ENCODE assay signal across 7 cellular contexts in the genomic region with DNA sequence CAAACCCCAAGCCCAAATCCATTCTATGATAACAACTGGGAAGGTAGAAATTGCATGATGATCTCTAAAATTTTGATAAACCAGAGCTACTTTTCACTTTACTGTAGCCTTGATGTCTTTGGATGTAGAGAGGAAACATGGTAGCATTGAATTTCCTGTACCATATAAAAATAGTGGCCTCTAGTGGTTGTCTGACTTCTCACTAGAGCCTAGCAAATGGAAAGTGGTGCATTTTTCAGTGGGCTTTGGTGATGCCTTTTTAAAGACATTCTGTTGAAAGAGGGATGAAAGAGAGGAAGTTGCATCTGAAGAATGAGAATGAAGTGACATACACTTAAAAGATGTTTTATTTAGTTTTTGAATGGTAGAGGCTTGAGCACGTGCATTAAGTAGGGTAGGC.
A peak's percentile ranks its signal among the peaks of the same experiment; 100 is the strongest.
DNase-seq lines count a peak whose midpoint lies in the region; TF ChIP-seq lines count a peak whose summit lies in the region.

No MANE protein-coding gene starts in this region.

- H3K36me3 Mint-ChIP-seq in nephron (ENCODE audit: low read depth), result no peaks in the 10 kb centered on the region

- TF ChIP-seq EP300 in Ishikawa (IDR thresholded peaks at IDR 0.05; ENCODE audit: borderline replicate concordance) (no peak), esophagus muscularis mucosa (IDR thresholded peaks at IDR 0.05) (no peak)

- TF ChIP-seq RAD21 in Ishikawa (IDR thresholded peaks at IDR 0.05; ENCODE audit: low read depth), result peak; percentile 73

- TF ChIP-seq POLR2A in esophagus muscularis mucosa (IDR thresholded peaks at IDR 0.05; ENCODE audit: low read depth), result no peak

- TF ChIP-seq CTCF in GM12872 (IDR thresholded peaks at IDR 0.05; ENCODE audit: insufficient read depth, low read depth, low read length), result peak; percentile 41; the same call in 1 of the 3 replicates
- peak; percentile 15 to 37 (median 34) for TF ChIP-seq CTCF in nephron (IDR thresholded peaks at IDR 0.05; ENCODE audit: unreplicated experiment in 3 of 3)
- TF ChIP-seq CTCF in esophagus muscularis mucosa (IDR thresholded peaks at IDR 0.05), result peak in 1 of 3 experiments; percentile 14

- no peaks in the 10 kb centered on the region for H3K4me1 ChIP-seq in esophagus muscularis mucosa

- no peak overlapping the region for H3K27ac Mint-ChIP-seq in nephron

- H3K36me3 ChIP-seq in esophagus muscularis mucosa, result no peaks in the 10 kb centered on the region

- H3K4me3 ChIP-seq in esophagus muscularis mucosa, result no peak overlapping the region

- DNase-seq in astrocyte of the hippocampus (ENCODE audit: low read depth, low spot score), result peak; percentile 28
- DNase-seq in hippocampal formation (lab: John Stamatoyannopoulos, UW), result no peak
- no peak for DNase-seq in KG1 (lab: John Stamatoyannopoulos, UW)
- DNase-seq in esophagus muscularis mucosa (ENCODE audit: extremely low spot score), result no peak

- H3K4me3 Mint-ChIP-seq in nephron, result no peak overlapping the region

- WGBS in esophagus muscularis mucosa, result 73% methylated on average over 1 of the region's 1 CpG

- no peaks in the 10 kb centered on the region for H3K4me1 Mint-ChIP-seq in nephron

- H3K27me3 ChIP-seq in esophagus muscularis mucosa, result no peaks in the 10 kb centered on the region

- no peaks in the 10 kb centered on the region for H3K9me3 ChIP-seq in esophagus muscularis mucosa

- H3K9me3 Mint-ChIP-seq in nephron, result no peaks in the 10 kb centered on the region

- H3K27ac ChIP-seq in esophagus muscularis mucosa (replicated peaks in 1 of 4), result no peak overlapping the region

- H3K27me3 Mint-ChIP-seq in nephron (ENCODE audit: low read depth), result no peaks in the 10 kb centered on the region

- intact Hi-C loops in esophagus muscularis mucosa (cut with DNase I), result no loop called here

TF ChIP-seq in Ishikawa, 13 proteins besides CTCF, POLR2A, EP300 and RAD21:
- TF ChIP-seq YY1 (IDR thresholded peaks at IDR 0.05; ENCODE audit: low read depth) (no peak), TAF1 (IDR thresholded peaks at IDR 0.05; ENCODE audit: low read depth) (no peak), TCF12 (IDR thresholded peaks at IDR 0.05; ENCODE audit: low read depth) (no peak), TEAD4 (IDR thresholded peaks at IDR 0.05) (no peak)
- TF ChIP-seq, protein P1, sequence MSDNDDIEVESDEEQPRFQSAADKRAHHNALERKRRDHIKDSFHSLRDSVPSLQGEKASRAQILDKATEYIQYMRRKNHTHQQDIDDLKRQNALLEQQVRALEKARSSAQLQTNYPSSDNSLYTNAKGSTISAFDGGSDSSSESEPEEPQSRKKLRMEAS (IDR thresholded peaks at IDR 0.05), result no peak
- TF ChIP-seq, protein P2, sequence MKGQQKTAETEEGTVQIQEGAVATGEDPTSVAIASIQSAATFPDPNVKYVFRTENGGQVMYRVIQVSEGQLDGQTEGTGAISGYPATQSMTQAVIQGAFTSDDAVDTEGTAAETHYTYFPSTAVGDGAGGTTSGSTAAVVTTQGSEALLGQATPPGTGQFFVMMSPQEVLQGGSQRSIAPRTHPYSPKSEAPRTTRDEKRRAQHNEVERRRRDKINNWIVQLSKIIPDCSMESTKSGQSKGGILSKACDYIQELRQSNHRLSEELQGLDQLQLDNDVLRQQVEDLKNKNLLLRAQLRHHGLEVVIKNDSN (IDR thresholded peaks at IDR 0.05), result no peak
- TF ChIP-seq, protein P3, sequence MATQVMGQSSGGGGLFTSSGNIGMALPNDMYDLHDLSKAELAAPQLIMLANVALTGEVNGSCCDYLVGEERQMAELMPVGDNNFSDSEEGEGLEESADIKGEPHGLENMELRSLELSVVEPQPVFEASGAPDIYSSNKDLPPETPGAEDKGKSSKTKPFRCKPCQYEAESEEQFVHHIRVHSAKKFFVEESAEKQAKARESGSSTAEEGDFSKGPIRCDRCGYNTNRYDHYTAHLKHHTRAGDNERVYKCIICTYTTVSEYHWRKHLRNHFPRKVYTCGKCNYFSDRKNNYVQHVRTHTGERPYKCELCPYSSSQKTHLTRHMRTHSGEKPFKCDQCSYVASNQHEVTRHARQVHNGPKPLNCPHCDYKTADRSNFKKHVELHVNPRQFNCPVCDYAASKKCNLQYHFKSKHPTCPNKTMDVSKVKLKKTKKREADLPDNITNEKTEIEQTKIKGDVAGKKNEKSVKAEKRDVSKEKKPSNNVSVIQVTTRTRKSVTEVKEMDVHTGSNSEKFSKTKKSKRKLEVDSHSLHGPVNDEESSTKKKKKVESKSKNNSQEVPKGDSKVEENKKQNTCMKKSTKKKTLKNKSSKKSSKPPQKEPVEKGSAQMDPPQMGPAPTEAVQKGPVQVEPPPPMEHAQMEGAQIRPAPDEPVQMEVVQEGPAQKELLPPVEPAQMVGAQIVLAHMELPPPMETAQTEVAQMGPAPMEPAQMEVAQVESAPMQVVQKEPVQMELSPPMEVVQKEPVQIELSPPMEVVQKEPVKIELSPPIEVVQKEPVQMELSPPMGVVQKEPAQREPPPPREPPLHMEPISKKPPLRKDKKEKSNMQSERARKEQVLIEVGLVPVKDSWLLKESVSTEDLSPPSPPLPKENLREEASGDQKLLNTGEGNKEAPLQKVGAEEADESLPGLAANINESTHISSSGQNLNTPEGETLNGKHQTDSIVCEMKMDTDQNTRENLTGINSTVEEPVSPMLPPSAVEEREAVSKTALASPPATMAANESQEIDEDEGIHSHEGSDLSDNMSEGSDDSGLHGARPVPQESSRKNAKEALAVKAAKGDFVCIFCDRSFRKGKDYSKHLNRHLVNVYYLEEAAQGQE (IDR thresholded peaks at IDR 0.05; ENCODE audit: low read depth), result no peak
